ENCODE assay signal across 8 cellular contexts in genomic region chr6:21299216-21299615, GRCh38.
"Had no signal": no experiment of that assay in that cellular context is flagged by ENCODE, and none has a peak within 500 bp of the region (broad histone marks: within the 10 kb centered on the region; RNA-seq: fewer than 3 reads in every experiment).

No MANE protein-coding gene starts in this region.

- H3K4me3 ChIP-seq: GM23338 had no signal

- H3K4me2 ChIP-seq: GM23338, KMS-11 had no signal

- H3K9ac ChIP-seq: KMS-11 had no signal

- ATAC-seq: GM23338 had no signal

- H2AFZ ChIP-seq: GM23338 had no signal

- DNase-seq: H9, HCEC 1CT, KBM-7 had no signal

- FAIRE-seq: H1, H54, HTR-8/SVneo had no signal

- H3K27ac ChIP-seq: KMS-11 had no signal
